27 cellular contexts compared by ENCODE assay signal in the genomic region with DNA sequence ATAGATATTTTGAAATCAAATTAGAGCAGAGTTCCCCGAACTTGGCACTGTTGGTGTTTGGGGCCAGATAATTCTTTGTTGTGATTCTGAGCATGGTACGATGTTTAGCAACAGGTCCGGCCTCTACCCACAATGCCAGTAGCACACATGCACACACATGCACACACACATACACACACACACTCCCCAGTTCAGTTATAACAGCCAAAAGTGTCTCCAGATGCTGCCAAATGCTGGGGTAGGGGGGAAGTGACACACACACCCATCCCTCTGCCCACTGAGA.
DNase-seq lines count a peak whose midpoint lies in the region; ATAC-seq, FAIRE-seq and TF ChIP-seq lines count a peak whose summit lies in the region.
"Had no signal": no experiment of that assay in that cellular context is flagged by ENCODE, and none has a peak within 500 bp of the region (broad histone marks: within the 10 kb centered on the region; RNA-seq: fewer than 3 reads in every experiment).

No MANE protein-coding gene starts in this region.

- TF ChIP-seq RAD21 in liver (IDR thresholded peaks at IDR 0.05) (peak; percentile 21 to 28), HepG2 (CRISPR knock-in tag; IDR thresholded peaks at IDR 0.05) (no peak)

- in situ Hi-C loops in HepG2 (cut with HindIII; ENCODE audit: extremely low pct_ligation_motif_present, low pct_unique_long_range_greater_than_20kb) = no loop called here

- H3K9ac ChIP-seq in liver (ENCODE audit: low read depth in 1 of 2, low read length in 2 of 2) (no peak overlapping the region), HepG2 (ENCODE audit: insufficient read depth, low read depth, low read length) (no peak overlapping the region)
- H3K9ac ChIP-seq: BLaER1 treated with 17β-estradiol and CSF1 and Interleukin-3, amounts not matched to agents 10 nM and 100 nM; GM23248 had no signal

- H3K9me3 ChIP-seq in liver (ENCODE audit: control insufficient read depth in 4 of 4, low read length in 3 of 4) (peaks cover 0 to 1% (median 0%) of the 10 kb centered on the region in 4 donors), HepG2 (ENCODE audit: low read length) (no peaks in the 10 kb centered on the region), esophagus muscularis mucosa (no peaks in the 10 kb centered on the region)
- H3K9me3 ChIP-seq: A549, BE2C had no signal

- no peaks in the 10 kb centered on the region for H3K36me3 Mint-ChIP-seq in nephron (ENCODE audit: low read depth)
- H3K36me3 Mint-ChIP-seq: CD14-positive monocyte; CD8-positive, alpha-beta memory T cell had no signal

- TF ChIP-seq POLR2A in HepG2 (IDR thresholded peaks at IDR 0.05; ENCODE audit: insufficient read depth in 1 of 2, low read depth in 2 of 2, low read length in 2 of 2) = no peak
- no peak for TF ChIP-seq POLR2A in esophagus muscularis mucosa (IDR thresholded peaks at IDR 0.05; ENCODE audit: low read depth)

- no peaks in the 10 kb centered on the region for H3K27me3 Mint-ChIP-seq in nephron (ENCODE audit: low read depth)

- H3K4me1 ChIP-seq in liver (ENCODE audit: control insufficient read depth in 4 of 4, insufficient read depth in 4 of 4, low read length in 3 of 4) = peaks cover 0 to 19% (median 11%) of the 10 kb centered on the region in 4 donors
- H3K4me1 ChIP-seq in HepG2 (ENCODE audit: insufficient read depth, low read length) = no peaks in the 10 kb centered on the region
- peaks cover 0 to 5% (median 0%) of the 10 kb centered on the region in 4 donors for H3K4me1 ChIP-seq in esophagus muscularis mucosa
- H3K4me1 ChIP-seq: A549; BE2C; BLaER1 treated with 17β-estradiol and CSF1 and Interleukin-3, amounts not matched to agents 10 nM and 100 nM had no signal

- BruUV-seq in HepG2 (replicated peaks; lab: Mats Ljungman, UMichigan) = no TSS peak

- H3K79me2 ChIP-seq in HepG2 (ENCODE audit: insufficient read depth, low read length) = no peaks in the 10 kb centered on the region

- intact Hi-C loops in HepG2 (cut with micrococcal nuclease; ENCODE audit: unreplicated experiment) = no loop called here
- intact Hi-C loops in esophagus muscularis mucosa (cut with DNase I) = no loop called here

- WGBS in liver = 35% methylated on average over 3 of the region's 3 CpGs
- WGBS in HepG2 (ENCODE audit: low lambda C conversion rate) = 42% methylated on average over 3 of the region's 3 CpGs
- WGBS in esophagus muscularis mucosa = 84% methylated on average over 3 of the region's 3 CpGs

- H3K27ac ChIP-seq in liver (ENCODE audit: low read depth in 1 of 2, low read length in 2 of 2) = peak overlapping the region; percentile 27 to 64
- no peak overlapping the region for H3K27ac ChIP-seq in HepG2 (ENCODE audit: extremely low read length, insufficient read depth, low read length)
- no peak overlapping the region for H3K27ac ChIP-seq in esophagus muscularis mucosa (replicated peaks in 1 of 4)
- H3K27ac ChIP-seq: A549; BLaER1 treated with 17β-estradiol and CSF1 and Interleukin-3, amounts not matched to agents 10 nM and 100 nM; GM23248 had no signal

- H3K4me3 Mint-ChIP-seq in nephron = no peak overlapping the region
- H3K4me3 Mint-ChIP-seq: CD14-positive monocyte; CD4-positive, alpha-beta T cell; CD8-positive, alpha-beta memory T cell had no signal

- peak overlapping the region; percentile 24 to 66 (median 46) for H3K27ac Mint-ChIP-seq in nephron
- H3K27ac Mint-ChIP-seq: CD14-positive monocyte; CD4-positive, alpha-beta T cell; CD8-positive, alpha-beta memory T cell had no signal

- H3K27me3 ChIP-seq in liver (ENCODE audit: control insufficient read depth in 4 of 4, insufficient read depth in 4 of 4, low read length in 3 of 4) (no peaks in the 10 kb centered on the region), HepG2 (ENCODE audit: control insufficient read depth in 1 of 2, insufficient read depth in 2 of 2, low read length in 2 of 2) (peaks cover 0 to 17% of the 10 kb centered on the region in 2 experiments; a peak in 1 of 5 replicates), esophagus muscularis mucosa (no peaks in the 10 kb centered on the region)
- H3K27me3 ChIP-seq: BE2C; BLaER1 treated with 17β-estradiol and CSF1 and Interleukin-3, amounts not matched to agents 10 nM and 100 nM had no signal

- H3K36me3 ChIP-seq in liver (ENCODE audit: control insufficient read depth in 4 of 4, insufficient read depth in 3 of 4, low read depth in 1 of 4, low read length in 3 of 4) = no peaks in the 10 kb centered on the region
- H3K36me3 ChIP-seq in HepG2 (replicated peaks in 1 of 2; ENCODE audit: control insufficient read depth in 1 of 2, insufficient read depth in 2 of 2, low read length in 2 of 2) = no peaks in the 10 kb centered on the region
- H3K36me3 ChIP-seq in esophagus muscularis mucosa = no peaks in the 10 kb centered on the region
- H3K36me3 ChIP-seq: BE2C; BLaER1 treated with 17β-estradiol and CSF1 and Interleukin-3, amounts not matched to agents 10 nM and 100 nM had no signal

- DNase-seq in HepG2 (ENCODE audit: low spot score) (no peak), esophagus muscularis mucosa (ENCODE audit: extremely low spot score) (peak; percentile 19), middle frontal gyrus (ENCODE audit: extremely low spot score, low spot score) (no peak), NCI-H2107 (lab: John Stamatoyannopoulos, UW) (no peak)
- DNase-seq: 8988T; ACHN; AML-193; BE2C; CD4-positive, alpha-beta T cell; CD8-positive, alpha-beta memory T cell; DMS 273 treated with DMSO at 0.1 percent for 48 hours; DMS79; EL; GDM1; GM23248; H7; HCEC 1CT had no signal

- CTCF ChIA-PET in HepG2 (lab: Yijun Ruan, JAX; ENCODE audit: low intra/inter-chr PET ratio, low total read pairs) = no interaction called here

- TF ChIP-seq CTCF in liver (IDR thresholded peaks at IDR 0.05; ENCODE audit: low read depth, low read length, missing input control) = no peak
- TF ChIP-seq CTCF in HepG2 (CRISPR knock-in tag; IDR thresholded peaks at IDR 0.05) = no peak
- no peak for TF ChIP-seq CTCF in esophagus muscularis mucosa (IDR thresholded peaks at IDR 0.05)
- TF ChIP-seq CTCF in nephron (IDR thresholded peaks at IDR 0.05; ENCODE audit: unreplicated experiment in 3 of 3) = no peak

- H2AFZ ChIP-seq in HepG2 (ENCODE audit: low read length) = no peak overlapping the region
- H2AFZ ChIP-seq: GM23248 had no signal

- FAIRE-seq in HepG2 (lab: Jason Lieb, UNC) = no peak
- FAIRE-seq: A549, D721Med, GM12878, GM19239, H1 had no signal

- H3K4me3 ChIP-seq in liver (ENCODE audit: low read depth in 1 of 3, low read length in 3 of 3) (no peak overlapping the region), HepG2 (replicated peaks in 1 of 3; ENCODE audit: insufficient read depth in 1 of 3, low read depth in 2 of 3, low read length in 3 of 3) (no peak overlapping the region), esophagus muscularis mucosa (no peak overlapping the region)
- H3K4me3 ChIP-seq: A549; BLaER1 treated with 17β-estradiol and CSF1 and Interleukin-3, amounts not matched to agents 10 nM and 100 nM; GM12878; GM23248 had no signal

- H4K20me1 ChIP-seq in HepG2 (ENCODE audit: insufficient read depth, low read length) = no peaks in the 10 kb centered on the region
- H4K20me1 ChIP-seq: BLaER1 treated with 17β-estradiol and CSF1 and Interleukin-3, amounts not matched to agents 10 nM and 100 nM had no signal

- H3K4me2 ChIP-seq in HepG2 (ENCODE audit: low read depth, low read length) = no peak overlapping the region
- H3K4me2 ChIP-seq: A549; BLaER1 treated with 17β-estradiol and CSF1 and Interleukin-3, amounts not matched to agents 10 nM and 100 nM had no signal

- H3K9me3 Mint-ChIP-seq in nephron = no peaks in the 10 kb centered on the region
- H3K9me3 Mint-ChIP-seq: CD4-positive, alpha-beta T cell; CD8-positive, alpha-beta memory T cell had no signal

- peaks cover 13% of the 10 kb centered on the region for H3K4me1 Mint-ChIP-seq in nephron
- H3K4me1 Mint-ChIP-seq: CD14-positive monocyte; CD8-positive, alpha-beta memory T cell had no signal

- no peak for TF ChIP-seq EP300 in HepG2 (IDR thresholded peaks at IDR 0.05; ENCODE audit: low read depth in 2 of 2, low read length in 2 of 2)
- no peak for TF ChIP-seq EP300 in HepG2 (CRISPR knock-in tag; IDR thresholded peaks at IDR 0.05; ENCODE audit: borderline replicate concordance)
- no peak for TF ChIP-seq EP300 in esophagus muscularis mucosa (IDR thresholded peaks at IDR 0.05)

- POLR2A ChIA-PET in HepG2 (lab: Yijun Ruan, JAX) = no interaction called here

- ATAC-seq in HepG2 = no peak
- no peak for ATAC-seq in HG02678 (IDR thresholded peaks at IDR 0.05; ENCODE audit: unreplicated experiment)
- ATAC-seq: A549, GM12878 had no signal

TF ChIP-seq in liver, 16 proteins besides CTCF, POLR2A, EP300 and RAD21 (continues in another document):
- TF ChIP-seq JUND (IDR thresholded peaks at IDR 0.05) (peak in 1 of 2 donors; percentile 21), EGR1 (IDR thresholded peaks at IDR 0.05; ENCODE audit: low read depth in 2 of 2) (no peak), GABPA (IDR thresholded peaks at IDR 0.05 in 1 of 2, conservative IDR thresholded peaks at IDR 0.05 in 1 of 2) (no peak), RXRA (IDR thresholded peaks at IDR 0.05) (peak; percentile 19 to 82), YY1 (IDR thresholded peaks at IDR 0.05) (peak; percentile 59), HNF4G (IDR thresholded peaks at IDR 0.05) (no peak), SP1 (IDR thresholded peaks at IDR 0.05) (no peak), ATF3 (IDR thresholded peaks at IDR 0.05) (no peak)
- TF ChIP-seq, protein P1, sequence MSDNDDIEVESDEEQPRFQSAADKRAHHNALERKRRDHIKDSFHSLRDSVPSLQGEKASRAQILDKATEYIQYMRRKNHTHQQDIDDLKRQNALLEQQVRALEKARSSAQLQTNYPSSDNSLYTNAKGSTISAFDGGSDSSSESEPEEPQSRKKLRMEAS (IDR thresholded peaks at IDR 0.05) = no peak

Comparison
In these comparisons a context has a peak if more than half of its experiments do, and no peak if none do; other contexts are left out.
1. H3K27ac ChIP-seq: peak in liver (2 of 2); none in HepG2 (single experiment) and esophagus muscularis mucosa (0 of 4).